ENCODE assay signal across 26 cellular contexts in genomic region chr9:36308281-36308680, GRCh38.
"Had no signal": no experiment of that assay in that cellular context is flagged by ENCODE, and none has a peak within 500 bp of the region (broad histone marks: within the 10 kb centered on the region; RNA-seq: fewer than 3 reads in every experiment).

No MANE protein-coding gene starts in this region.

- H3K4me1 ChIP-seq: breast epithelium had no signal

- H3K4me3 ChIP-seq: breast epithelium, esophagus squamous epithelium, heart right ventricle, skin epidermis, testis, transverse colon had no signal

- H3K4me3 Mint-ChIP-seq: activated naive CD4-positive, alpha-beta T cell treated with anti-CD3 and anti-CD28 coated beads, Interleukin-2, amount 10 ng/mL, durations not matched to agents 7 days and 5 days; activated T-helper 1 cell treated with anti-CD3 and anti-CD28 coated beads, Interleukin-12 subunit alpha, Interleukin-12 subunit beta, Interleukin-2, Interleukin-4 antibody, amounts not matched to agents 30 ng/mL and 10 ng/mL and 1 ng/mL, durations not matched to agents 14 hours and 24 hours and 36 hours; dendritic cell treated with granulocyte-macrophage colony-stimulating factor and Interleukin-4, amounts not matched to agents 40 ng/mL and 50 ng/mL, for 4 days; mesothelial cell of epicardium had no signal

- H3K27me3 Mint-ChIP-seq: dendritic cell treated with granulocyte-macrophage colony-stimulating factor and Interleukin-4, amounts not matched to agents 40 ng/mL and 50 ng/mL, for 4 days; naive B cell had no signal

- H3K36me3 Mint-ChIP-seq: activated naive CD4-positive, alpha-beta T cell treated with anti-CD3 and anti-CD28 coated beads, Interleukin-2, amount 10 ng/mL, durations not matched to agents 7 days and 5 days; mesothelial cell of epicardium; naive B cell had no signal

- H3K27ac Mint-ChIP-seq: activated naive CD4-positive, alpha-beta T cell treated with anti-CD3 and anti-CD28 coated beads, Interleukin-2, amount 10 ng/mL, durations not matched to agents 7 days and 5 days; activated T-helper 1 cell treated with anti-CD3 and anti-CD28 coated beads, Interleukin-12 subunit alpha, Interleukin-12 subunit beta, Interleukin-2, Interleukin-4 antibody, amounts not matched to agents 30 ng/mL and 10 ng/mL and 1 ng/mL, durations not matched to agents 14 hours and 24 hours and 36 hours; dendritic cell treated with granulocyte-macrophage colony-stimulating factor and Interleukin-4, amounts not matched to agents 40 ng/mL and 50 ng/mL, for 4 days; mesothelial cell of epicardium; naive B cell had no signal

- H3K36me3 ChIP-seq: breast epithelium, esophagus squamous epithelium, heart right ventricle, transverse colon had no signal

- H3K9me3 Mint-ChIP-seq: activated naive CD4-positive, alpha-beta T cell treated with anti-CD3 and anti-CD28 coated beads, Interleukin-2, amount 10 ng/mL, durations not matched to agents 7 days and 5 days; activated T-helper 1 cell treated with anti-CD3 and anti-CD28 coated beads, Interleukin-12 subunit alpha, Interleukin-12 subunit beta, Interleukin-2, Interleukin-4 antibody, amounts not matched to agents 30 ng/mL and 10 ng/mL and 1 ng/mL, durations not matched to agents 14 hours and 24 hours and 36 hours; dendritic cell treated with granulocyte-macrophage colony-stimulating factor and Interleukin-4, amounts not matched to agents 40 ng/mL and 50 ng/mL, for 4 days; mesothelial cell of epicardium; naive B cell had no signal

- H3K27ac ChIP-seq: breast epithelium, epithelial cell of prostate, esophagus squamous epithelium, heart right ventricle, skin epidermis, testis, VCaP had no signal

- H3K9me3 ChIP-seq: breast epithelium, esophagus squamous epithelium, heart right ventricle, testis, transverse colon had no signal

- H3K27me3 ChIP-seq: breast epithelium, esophagus squamous epithelium, heart right ventricle, testis, transverse colon had no signal

- DNase-seq: activated CD4-positive, alpha-beta T cell treated with anti-CD3 and anti-CD28 coated beads for 4 hours; activated CD4-positive, alpha-beta T cell treated with anti-CD3 and anti-CD28 coated beads, Interleukin-2, amount 50 U/mL, for 4 hours; activated CD8-positive, alpha-beta memory T cell treated with anti-CD3 and anti-CD28 coated beads, Interleukin-2, amount 50 U/mL, for 4 hours; activated effector memory CD4-positive, alpha-beta T cell treated with anti-CD3 and anti-CD28 coated beads, Interleukin-2, amount 50 U/mL, for 16 hours; activated naive CD4-positive, alpha-beta T cell treated with anti-CD3 and anti-CD28 coated beads, Interleukin-2, amount 10 ng/mL, durations not matched to agents 7 days and 5 days; activated T-cell treated with anti-CD3 and anti-CD28 coated beads, Interleukin-2, amount 50 U/mL, for 1 hour; central memory CD4-positive, alpha-beta T cell; esophagus squamous epithelium; foreskin melanocyte; heart right ventricle; naive B cell; posterior cingulate gyrus; stimulated activated CD4-positive, alpha-beta T cell treated with anti-CD3 and anti-CD28 coated beads, Interleukin-12 subunit alpha, Interleukin-12 subunit beta, amount 100 ng/mL, for 4 hours; stimulated activated CD4-positive, alpha-beta T cell treated with anti-CD3 and anti-CD28 coated beads, Interleukin-4, amount 100 ng/mL, for 1 hour; stimulated activated naive CD8-positive, alpha-beta T cell treated with anti-CD3 and anti-CD28 coated beads, Interleukin-15, Interleukin-2, amounts not matched to agents 100 U/mL and 50 U/mL, for 24 hours; T-helper 9 cell; testis; transverse colon had no signal

- ATAC-seq: heart right ventricle; sciatic nerve; stimulated activated naive CD8-positive, alpha-beta T cell treated with anti-CD3 and anti-CD28 coated beads, Interleukin-15, Interleukin-2, amounts not matched to agents 100 U/mL and 50 U/mL, for 24 hours had no signal
